ENCODE assay signal across 1 cellular context in the genomic region with DNA sequence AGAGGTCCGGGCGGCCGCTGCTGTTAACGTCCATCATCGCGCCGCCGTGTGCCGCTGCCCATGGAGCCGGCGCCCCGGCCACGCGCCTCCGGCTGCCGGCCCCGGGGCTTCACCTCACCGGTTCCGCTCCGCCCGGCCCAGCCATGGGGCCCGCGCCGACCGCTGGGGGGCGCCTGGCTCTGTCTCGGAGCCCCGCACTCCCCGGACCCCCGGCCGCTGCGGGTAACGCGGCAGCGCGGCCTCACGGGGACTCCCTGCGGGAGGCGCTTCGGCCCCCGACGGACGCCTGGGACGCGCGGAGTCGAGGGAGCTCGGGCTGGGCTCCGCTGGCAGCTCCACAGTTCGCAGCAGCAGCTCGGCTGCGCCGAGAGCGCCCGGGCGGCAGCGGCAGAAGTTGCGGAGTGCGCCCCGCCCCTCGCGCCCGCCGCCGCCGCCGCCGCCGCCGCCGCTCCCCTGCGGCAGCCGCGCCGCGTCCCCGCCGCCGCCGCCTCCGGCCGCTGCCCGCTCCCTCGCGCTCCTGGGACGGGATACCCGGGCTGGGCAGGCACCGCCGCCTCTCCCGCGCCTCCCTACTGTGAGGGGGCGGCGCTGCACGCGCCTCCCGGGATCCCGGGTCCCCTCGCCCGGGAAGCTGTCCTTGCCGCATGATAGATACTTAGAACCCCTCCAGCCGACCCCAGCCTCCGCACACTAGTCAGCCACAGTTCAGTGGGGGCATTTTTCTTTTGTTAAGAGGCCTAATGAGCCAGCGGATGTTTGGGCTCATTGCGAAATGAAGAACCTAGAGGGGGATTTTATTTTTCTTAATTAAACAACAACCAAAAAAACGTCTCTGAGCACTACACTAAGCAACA.
A peak's percentile ranks its signal among the peaks of the same experiment; 100 is the strongest.
TF ChIP-seq lines count a peak whose summit lies in the region.

Gene HTR7, minus strand, starts transcription at position 405 of the 854 bp plus-strand sequence. Its CDS starts 368 bp downstream, at position 37.

TF ChIP-seq in K562, 482 proteins besides CTCF, POLR2A, EP300 and RAD21 (continued from another document and continues in another):
- TF ChIP-seq, protein P1, sequence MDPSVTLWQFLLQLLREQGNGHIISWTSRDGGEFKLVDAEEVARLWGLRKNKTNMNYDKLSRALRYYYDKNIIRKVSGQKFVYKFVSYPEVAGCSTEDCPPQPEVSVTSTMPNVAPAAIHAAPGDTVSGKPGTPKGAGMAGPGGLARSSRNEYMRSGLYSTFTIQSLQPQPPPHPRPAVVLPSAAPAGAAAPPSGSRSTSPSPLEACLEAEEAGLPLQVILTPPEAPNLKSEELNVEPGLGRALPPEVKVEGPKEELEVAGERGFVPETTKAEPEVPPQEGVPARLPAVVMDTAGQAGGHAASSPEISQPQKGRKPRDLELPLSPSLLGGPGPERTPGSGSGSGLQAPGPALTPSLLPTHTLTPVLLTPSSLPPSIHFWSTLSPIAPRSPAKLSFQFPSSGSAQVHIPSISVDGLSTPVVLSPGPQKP (CRISPR knock-in tag; IDR thresholded peaks at IDR 0.05) = no peak
- TF ChIP-seq USF1 (CRISPR knock-in tag; IDR thresholded peaks at IDR 0.05) (no peak), ZNF384 (IDR thresholded peaks at IDR 0.05; ENCODE audit: low read depth, low read length) (no peak), TEAD4 (IDR thresholded peaks at IDR 0.05; ENCODE audit: low read length) (no peak), TEAD4 (CRISPR knock-in tag; IDR thresholded peaks at IDR 0.05; ENCODE audit: borderline replicate concordance) (no peak), DACH1 (IDR thresholded peaks at IDR 0.05; ENCODE audit: partially characterized antibody) (no peak), TSC22D4 (tag; IDR thresholded peaks at IDR 0.05) (no peak), TSHZ1 (CRISPR knock-in tag; IDR thresholded peaks at IDR 0.05) (no peak), ZNF583 (CRISPR knock-in tag; IDR thresholded peaks at IDR 0.05) (no peak), HMGN3 (IDR thresholded peaks at IDR 0.05; ENCODE audit: borderline replicate concordance, extremely low read depth, insufficient read length, low read depth, low read length) (no peak), NFXL1 (CRISPR knock-in tag; IDR thresholded peaks at IDR 0.05) (no peak), CBFA2T2 (conservative IDR thresholded peaks at IDR 0.05) (no peak), SMC3 (conservative IDR thresholded peaks at IDR 0.05; ENCODE audit: insufficient read depth, low read depth, low read length) (0 out of 2 replicates have a peak, but pooled peaks have one; percentile 11), IRF2 (CRISPR knock-in tag; IDR thresholded peaks at IDR 0.05) (no peak), WHSC1 (IDR thresholded peaks at IDR 0.05; ENCODE audit: low read length) (no peak), RREB1 (CRISPR knock-in tag; IDR thresholded peaks at IDR 0.05) (no peak), SMAD4 (CRISPR knock-in tag; conservative IDR thresholded peaks at IDR 0.05) (peak; percentile 50), ERF (CRISPR knock-in tag; IDR thresholded peaks at IDR 0.05) (no peak), HEY1 (CRISPR knock-in tag; IDR thresholded peaks at IDR 0.05; ENCODE audit: borderline replicate concordance) (no peak), UBTF (IDR thresholded peaks at IDR 0.05; ENCODE audit: borderline replicate concordance in 1 of 2, low read depth in 2 of 2, low read length in 2 of 2) (0 out of 4 replicates have a peak, but pooled peaks of 1 of the 2 experiments have one; percentile 38), TCFL5 (CRISPR knock-in tag; conservative IDR thresholded peaks at IDR 0.05) (no peak), NFIX (CRISPR knock-in tag; IDR thresholded peaks at IDR 0.05; ENCODE audit: low read depth) (no peak), ZNF639 (CRISPR knock-in tag; conservative IDR thresholded peaks at IDR 0.05 in 1 of 2, IDR thresholded peaks at IDR 0.05 in 1 of 2) (0 out of 4 replicates have a peak, but pooled peaks of 1 of the 2 experiments have one; percentile 32), MIER1 (IDR thresholded peaks at IDR 0.05; ENCODE audit: low read depth) (no peak), ILF3 (IDR thresholded peaks at IDR 0.05; ENCODE audit: borderline replicate concordance) (peak; percentile 33; the same call in 1 of the 2 replicates), PATZ1 (CRISPR knock-in tag; IDR thresholded peaks at IDR 0.05; ENCODE audit: borderline replicate concordance) (no peak)
- TF ChIP-seq, protein P2, sequence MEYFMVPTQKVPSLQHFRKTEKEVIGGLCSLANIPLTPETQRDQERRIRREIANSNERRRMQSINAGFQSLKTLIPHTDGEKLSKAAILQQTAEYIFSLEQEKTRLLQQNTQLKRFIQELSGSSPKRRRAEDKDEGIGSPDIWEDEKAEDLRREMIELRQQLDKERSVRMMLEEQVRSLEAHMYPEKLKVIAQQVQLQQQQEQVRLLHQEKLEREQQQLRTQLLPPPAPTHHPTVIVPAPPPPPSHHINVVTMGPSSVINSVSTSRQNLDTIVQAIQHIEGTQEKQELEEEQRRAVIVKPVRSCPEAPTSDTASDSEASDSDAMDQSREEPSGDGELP (CRISPR knock-in tag; IDR thresholded peaks at IDR 0.05; ENCODE audit: borderline replicate concordance) = no peak
- TF ChIP-seq, protein P3, sequence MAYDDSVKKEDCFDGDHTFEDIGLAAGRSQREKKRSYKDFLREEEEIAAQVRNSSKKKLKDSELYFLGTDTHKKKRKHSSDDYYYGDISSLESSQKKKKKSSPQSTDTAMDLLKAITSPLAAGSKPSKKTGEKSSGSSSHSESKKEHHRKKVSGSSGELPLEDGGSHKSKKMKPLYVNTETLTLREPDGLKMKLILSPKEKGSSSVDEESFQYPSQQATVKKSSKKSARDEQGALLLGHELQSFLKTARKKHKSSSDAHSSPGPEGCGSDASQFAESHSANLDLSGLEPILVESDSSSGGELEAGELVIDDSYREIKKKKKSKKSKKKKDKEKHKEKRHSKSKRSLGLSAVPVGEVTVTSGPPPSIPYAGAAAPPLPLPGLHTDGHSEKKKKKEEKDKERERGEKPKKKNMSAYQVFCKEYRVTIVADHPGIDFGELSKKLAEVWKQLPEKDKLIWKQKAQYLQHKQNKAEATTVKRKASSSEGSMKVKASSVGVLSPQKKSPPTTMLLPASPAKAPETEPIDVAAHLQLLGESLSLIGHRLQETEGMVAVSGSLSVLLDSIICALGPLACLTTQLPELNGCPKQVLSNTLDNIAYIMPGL (CRISPR knock-in tag; IDR thresholded peaks at IDR 0.05) = no peak
- TF ChIP-seq, protein P4, sequence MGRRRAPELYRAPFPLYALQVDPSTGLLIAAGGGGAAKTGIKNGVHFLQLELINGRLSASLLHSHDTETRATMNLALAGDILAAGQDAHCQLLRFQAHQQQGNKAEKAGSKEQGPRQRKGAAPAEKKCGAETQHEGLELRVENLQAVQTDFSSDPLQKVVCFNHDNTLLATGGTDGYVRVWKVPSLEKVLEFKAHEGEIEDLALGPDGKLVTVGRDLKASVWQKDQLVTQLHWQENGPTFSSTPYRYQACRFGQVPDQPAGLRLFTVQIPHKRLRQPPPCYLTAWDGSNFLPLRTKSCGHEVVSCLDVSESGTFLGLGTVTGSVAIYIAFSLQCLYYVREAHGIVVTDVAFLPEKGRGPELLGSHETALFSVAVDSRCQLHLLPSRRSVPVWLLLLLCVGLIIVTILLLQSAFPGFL (CRISPR knock-in tag; IDR thresholded peaks at IDR 0.05) = no peak
